In the genomic region with DNA sequence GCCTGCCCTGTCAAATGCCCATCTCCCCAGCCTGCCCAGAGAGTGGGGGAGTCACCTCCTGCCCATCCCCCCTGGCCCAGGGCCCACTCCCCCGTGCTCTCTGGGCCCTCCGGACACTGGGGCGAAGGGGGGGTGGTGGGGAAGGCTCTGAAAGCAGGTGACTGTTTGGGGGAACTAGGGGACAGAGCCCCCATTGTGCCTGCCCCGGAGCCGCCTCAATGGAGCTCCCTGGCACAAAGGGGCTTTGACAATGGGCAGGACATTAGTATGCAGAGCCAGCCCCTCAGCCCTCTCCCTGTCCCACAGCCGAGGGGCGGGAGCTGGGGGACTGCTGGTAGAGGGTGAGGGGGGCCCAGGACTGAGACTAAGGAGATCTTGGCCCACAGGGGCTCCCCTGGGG, we compare ENCODE assay signal across 21 cellular contexts.
DNase-seq lines count a peak whose midpoint lies in the region; ATAC-seq and FAIRE-seq lines count a peak whose summit lies in the region.
"Had no signal": no experiment of that assay in that cellular context is flagged by ENCODE, and none has a peak within 500 bp of the region (broad histone marks: within the 10 kb centered on the region; RNA-seq: fewer than 3 reads in every experiment).

No MANE protein-coding gene starts in this region.

- intact Hi-C loops in head of caudate nucleus (cut with DNase I), result no loop called here

- DNase-seq in anterior cingulate cortex (lab: John Stamatoyannopoulos, UW), result peak; percentile 38 to 99 (median 94)
- DNase-seq in head of caudate nucleus, result peak; percentile 91 to 99 (median 96)
- peak; percentile 68 for DNase-seq in retina
- no peak for DNase-seq in stimulated activated CD4-positive, alpha-beta T cell treated with anti-CD3 and anti-CD28 coated beads, Interleukin-4, amount 100 ng/mL, for 1 hour
- no peak for DNase-seq in GM19239 (ENCODE audit: insufficient read length, low spot score)
- DNase-seq: activated CD4-positive, CD25-positive, alpha-beta regulatory T cell; activated CD8-positive, alpha-beta memory T cell treated with anti-CD3 and anti-CD28 coated beads for 24 hours; AML-193; gastrocnemius medialis; NCI-H2029 treated with DMSO at 0.1 percent for 48 hours; NCI-H510A treated with DMSO at 0.1 percent for 48 hours; SHP77 treated with DMSO at 0.1 percent for 48 hours; stimulated activated CD4-positive, alpha-beta T cell treated with anti-CD3 and anti-CD28 coated beads, Interleukin-4, amount 100 ng/mL, for 4 hours; T-helper 2 cell; transverse colon had no signal

- no peak for FAIRE-seq in GM19239 (lab: Jason Lieb, UNC)
- FAIRE-seq: D721Med, G401.6, GM12878, K562 had no signal

- no peak for ATAC-seq in GM19328 (IDR thresholded peaks at IDR 0.05; ENCODE audit: unreplicated experiment)
- ATAC-seq: activated T-helper 17 cell treated with anti-CD3 and anti-CD28 coated beads, Interleukin-2, amount 50 U/mL, for 72 hours; gastrocnemius medialis had no signal

Comparison
In these comparisons a context has a peak if more than half of its experiments do, and no peak if none do; other contexts are left out.
1. DNase-seq: peak in anterior cingulate cortex (58 of 58), head of caudate nucleus (42 of 42) and retina (single experiment); none in stimulated activated CD4-positive, alpha-beta T cell treated with anti-CD3 and anti-CD28 coated beads, Interleukin-4, amount 100 ng/mL, for 1 hour (single experiment) and GM19239 (single experiment).